Comparison of ENCODE assay signal across 15 cellular contexts in genomic region chr16:54431997-54432367, GRCh38.
"Had no signal": no experiment of that assay in that cellular context is flagged by ENCODE, and none has a peak within 500 bp of the region (broad histone marks: within the 10 kb centered on the region; RNA-seq: fewer than 3 reads in every experiment).

No MANE protein-coding gene starts in this region.

- ATAC-seq: activated CD4-positive, alpha-beta T cell treated with anti-CD3 and anti-CD28 coated beads for 36 hours; activated CD8-positive, alpha-beta T cell treated with anti-CD3 and anti-CD28 coated beads for 36 hours; gastroesophageal sphincter; stimulated activated effector memory CD8-positive, alpha-beta T cell treated with anti-CD3 and anti-CD28 coated beads, Interleukin-12 subunit alpha, Interleukin-12 subunit beta, amount 100 ng/mL, for 72 hours; T-cell had no signal

- DNase-seq: activated CD4-positive, alpha-beta T cell treated with anti-CD3 and anti-CD28 coated beads for 36 hours; activated CD8-positive, alpha-beta memory T cell treated with anti-CD3 and anti-CD28 coated beads, Interleukin-2, amount 50 U/mL, for 4 hours; activated CD8-positive, alpha-beta T cell treated with anti-CD3 and anti-CD28 coated beads for 36 hours; activated naive CD4-positive, alpha-beta T cell treated with anti-CD3 and anti-CD28 coated beads for 36 hours; cortex of kidney; effector memory CD4-positive, alpha-beta T cell; mesendoderm; T-cell; WERI-Rb-1 had no signal

- H3K9me3 Mint-ChIP-seq: central memory CD8-positive, alpha-beta T cell had no signal

- H3K4me3 ChIP-seq: gastroesophageal sphincter, prostate gland, tibial nerve had no signal

- H3K4me1 Mint-ChIP-seq: central memory CD8-positive, alpha-beta T cell; stimulated activated effector memory CD8-positive, alpha-beta T cell treated with anti-CD3 and anti-CD28 coated beads, Interleukin-12 subunit alpha, Interleukin-12 subunit beta, amount 100 ng/mL, for 72 hours had no signal

- H3K36me3 Mint-ChIP-seq: stimulated activated effector memory CD8-positive, alpha-beta T cell treated with anti-CD3 and anti-CD28 coated beads, Interleukin-12 subunit alpha, Interleukin-12 subunit beta, amount 100 ng/mL, for 72 hours; T-cell had no signal

- H3K36me3 ChIP-seq: gastroesophageal sphincter, neutrophil, prostate gland, tibial nerve, WERI-Rb-1 had no signal

- H3K4me3 Mint-ChIP-seq: activated CD4-positive, alpha-beta T cell treated with anti-CD3 and anti-CD28 coated beads for 36 hours; activated CD8-positive, alpha-beta T cell treated with anti-CD3 and anti-CD28 coated beads for 36 hours; activated naive CD4-positive, alpha-beta T cell treated with anti-CD3 and anti-CD28 coated beads for 36 hours; central memory CD8-positive, alpha-beta T cell; stimulated activated effector memory CD8-positive, alpha-beta T cell treated with anti-CD3 and anti-CD28 coated beads, Interleukin-12 subunit alpha, Interleukin-12 subunit beta, amount 100 ng/mL, for 72 hours; T-cell had no signal

- H3K4me1 ChIP-seq: gastroesophageal sphincter, prostate gland had no signal

- H3K27ac ChIP-seq: gastroesophageal sphincter, neutrophil, tibial nerve, WERI-Rb-1 had no signal

- H3K27ac Mint-ChIP-seq: activated CD4-positive, alpha-beta T cell treated with anti-CD3 and anti-CD28 coated beads for 36 hours; activated CD8-positive, alpha-beta T cell treated with anti-CD3 and anti-CD28 coated beads for 36 hours; activated naive CD4-positive, alpha-beta T cell treated with anti-CD3 and anti-CD28 coated beads for 36 hours; stimulated activated effector memory CD8-positive, alpha-beta T cell treated with anti-CD3 and anti-CD28 coated beads, Interleukin-12 subunit alpha, Interleukin-12 subunit beta, amount 100 ng/mL, for 72 hours; T-cell had no signal

- H3K9me3 ChIP-seq: neutrophil, prostate gland had no signal
